ENCODE assay signal across 28 cellular contexts in genomic region chr12:108401964-108402363, GRCh38.
"Had no signal": no experiment of that assay in that cellular context is flagged by ENCODE, and none has a peak within 500 bp of the region (broad histone marks: within the 10 kb centered on the region; RNA-seq: fewer than 3 reads in every experiment).

No MANE protein-coding gene starts in this region.

- H3K9me3 ChIP-seq: colonic mucosa, gastrocnemius medialis, mucosa of descending colon had no signal

- H3K4me3 ChIP-seq: colonic mucosa, esophagus squamous epithelium, gastrocnemius medialis, heart right ventricle, left lung, lung, mucosa of descending colon had no signal

- H3K27ac ChIP-seq: colonic mucosa, epithelial cell of prostate, esophagus squamous epithelium, gastrocnemius medialis, heart right ventricle, left lung had no signal

- H3K4me3 Mint-ChIP-seq: dendritic cell treated with granulocyte-macrophage colony-stimulating factor and Interleukin-4, amounts not matched to agents 40 ng/mL and 50 ng/mL, for 4 days; effector memory CD8-positive, alpha-beta T cell; endodermal cell; memory B cell; naive B cell had no signal

- H3K4me1 ChIP-seq: colonic mucosa, gastrocnemius medialis, left lung had no signal

- H3K27ac Mint-ChIP-seq: dendritic cell treated with granulocyte-macrophage colony-stimulating factor and Interleukin-4, amounts not matched to agents 40 ng/mL and 50 ng/mL, for 4 days; effector memory CD8-positive, alpha-beta T cell; endodermal cell; memory B cell; naive B cell had no signal

- H3K27me3 ChIP-seq: colonic mucosa, gastrocnemius medialis, left lung had no signal

- H3K36me3 ChIP-seq: colonic mucosa, esophagus squamous epithelium, gastrocnemius medialis, heart right ventricle, left lung had no signal

- H3K4me1 Mint-ChIP-seq: memory B cell, naive B cell had no signal

- DNase-seq: colonic mucosa; cortex of kidney; effector CD8-positive, alpha-beta T cell; effector memory CD8-positive, alpha-beta T cell; erythroblast; esophagus squamous epithelium; foreskin fibroblast; foreskin melanocyte; gastrocnemius medialis; glutamatergic neuron; head of caudate nucleus; heart right ventricle; hippocampal formation; kidney; kidney glomerular epithelial cell; left colon; left lung; left ventricle myocardium superior; mammary epithelial cell; mesendoderm; mucosa of descending colon; naive B cell had no signal

- ATAC-seq: effector memory CD8-positive, alpha-beta T cell; esophagus mucosa; gastrocnemius medialis; heart right ventricle; left colon; left lung; left ventricle myocardium superior; mucosa of descending colon had no signal
